In the genomic region with DNA sequence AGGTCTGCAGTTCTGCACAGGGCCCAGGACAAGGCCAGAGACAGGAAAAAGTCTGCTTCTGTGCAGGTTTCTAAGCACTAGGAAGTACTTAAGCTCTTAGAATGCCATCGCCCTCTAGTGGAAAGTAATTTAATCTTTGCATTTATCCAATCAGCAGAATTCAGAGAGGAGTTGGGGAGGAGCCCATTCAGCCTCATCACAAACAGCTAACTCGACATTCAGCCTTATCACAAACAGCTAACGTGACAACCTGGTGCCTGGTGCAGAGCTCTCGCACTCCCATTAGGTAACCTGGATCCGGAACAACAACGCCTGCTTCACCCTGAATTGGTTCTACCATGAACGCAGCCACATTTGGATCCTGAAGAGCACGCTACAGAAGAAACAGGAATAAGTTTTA, we compare ENCODE assay signal across 8 cellular contexts. TPM values are rescaled to one million over a fixed set of nuclear protein-coding genes. Genes with fewer than 3 reads are reported as not detected.
DNase-seq lines count a peak whose midpoint lies in the region; ATAC-seq and TF ChIP-seq lines count a peak whose summit lies in the region.

No MANE protein-coding gene starts in this region.

- no peaks in the 10 kb centered on the region for H3K27me3 Mint-ChIP-seq in neural crest cell (ENCODE audit: low read depth)

- peaks cover 3% of the 10 kb centered on the region for H3K4me1 Mint-ChIP-seq in neural crest cell

- H3K4me3 Mint-ChIP-seq in neural crest cell, result no peak overlapping the region

- H3K36me3 Mint-ChIP-seq in neural crest cell (ENCODE audit: low read depth), result peaks cover 9% of the 10 kb centered on the region

- H3K27ac ChIP-seq in WERI-Rb-1, result no peak overlapping the region

- H3K36me3 ChIP-seq in WERI-Rb-1, result peaks cover 72% of the 10 kb centered on the region

- no peaks in the 10 kb centered on the region for H3K9me3 ChIP-seq in WERI-Rb-1 (ENCODE audit: severe bottlenecking)

- no peaks in the 10 kb centered on the region for H3K9me3 Mint-ChIP-seq in neural crest cell

- H3K27me3 ChIP-seq in WERI-Rb-1 (ENCODE audit: insufficient read depth, low read depth, severe bottlenecking), result no peaks in the 10 kb centered on the region

- TF ChIP-seq CTCF in WERI-Rb-1 (IDR thresholded peaks at IDR 0.05; ENCODE audit: low read depth, low read length), result peak; percentile 63
- TF ChIP-seq CTCF in neural crest cell (conservative IDR thresholded peaks at IDR 0.05), result peak; percentile 77

- peak; percentile 97 for ATAC-seq in HG03354 (IDR thresholded peaks at IDR 0.05; ENCODE audit: poor library complexity, severe bottlenecking, unreplicated experiment)

- DNase-seq in D341Med (ENCODE audit: low spot score) (peak; percentile 64), GM19240 (ENCODE audit: insufficient read length, low spot score) (peak; percentile 55), NCI-H226 (peak; percentile 73), WERI-Rb-1 (peak; percentile 35), fibroblast of peridontal ligament (ENCODE audit: extremely low read depth) (peak; percentile 87), neural crest cell (ENCODE audit: low read depth, low spot score) (no peak), HuH-7.5 (ENCODE audit: low spot score) (no peak)

- no peak overlapping the region for H3K27ac Mint-ChIP-seq in neural crest cell (ENCODE audit: unreplicated experiment)

- H3K4me3 ChIP-seq in WERI-Rb-1 (ENCODE audit: low read depth, low read length), result no peak overlapping the region

RNA-seq across cellular contexts. Expression of gene OAT, which starts 15.2 kb away (rescaled TPM):
- 42.5 and 46.8 TPM in 2 replicates for total RNA-seq in neural crest cell

RNA-seq across cellular contexts. Expression of gene NKX1-2, which starts 46.3 kb away (rescaled TPM):
- total RNA-seq in neural crest cell, result not detected in 2 replicates

RNA-seq across cellular contexts. Expression of gene LHPP, which starts 58.1 kb away (rescaled TPM):
- total RNA-seq in neural crest cell, result 8.0 and 8.8 TPM in 2 replicates

Comparison
In these comparisons a context has a peak if more than half of its experiments do, and no peak if none do; other contexts are left out.
1. DNase-seq: peak in D341Med (single experiment), GM19240 (single experiment), NCI-H226 (single experiment), WERI-Rb-1 (single experiment) and fibroblast of peridontal ligament (single experiment); none in neural crest cell (single experiment) and HuH-7.5 (single experiment).